In genomic region chr6:16198061-16198705, GRCh38 we compare ENCODE assay signal across 3 cellular contexts.
TF ChIP-seq lines count a peak whose summit lies in the region.

No MANE protein-coding gene starts in this region.

TF ChIP-seq in GM23338, 12 proteins besides CTCF, POLR2A, EP300 and RAD21 (continues in another document):
- TF ChIP-seq ETS1 (IDR thresholded peaks at IDR 0.05) (no peak), ZNF331 (CRISPR knock-in tag; IDR thresholded peaks at IDR 0.05; ENCODE audit: low read depth) (no peak), ZNF462 (CRISPR knock-in tag; IDR thresholded peaks at IDR 0.05) (no peak), JUNB (IDR thresholded peaks at IDR 0.05; ENCODE audit: unreplicated experiment) (no peak), CREB1 (CRISPR knock-in tag; IDR thresholded peaks at IDR 0.05; ENCODE audit: low read depth) (no peak)

TF ChIP-seq in HEK293, 187 proteins besides CTCF, POLR2A, EP300 and RAD21:
- no peak for TF ChIP-seq GFI1B (tag by site-specific recombination; IDR thresholded peaks at IDR 0.05)
- TF ChIP-seq ZNF292 (tag by site-specific recombination; IDR thresholded peaks at IDR 0.05; ENCODE audit: borderline replicate concordance, low read depth): no peak
- no peak for TF ChIP-seq ZNF571 (tag by site-specific recombination; IDR thresholded peaks at IDR 0.05)
- TF ChIP-seq ZNF202 (tag by site-specific recombination; IDR thresholded peaks at IDR 0.05; ENCODE audit: borderline replicate concordance): peak; percentile 17; the same call in 1 of the 2 replicates
- no peak for TF ChIP-seq SALL2 (tag by site-specific recombination; IDR thresholded peaks at IDR 0.05; ENCODE audit: borderline replicate concordance)
- no peak for TF ChIP-seq ZSCAN5A (tag by site-specific recombination; IDR thresholded peaks at IDR 0.05)
- no peak for TF ChIP-seq ZNF548 (tag by site-specific recombination; IDR thresholded peaks at IDR 0.05)

TF ChIP-seq in K562, 482 proteins besides CTCF, POLR2A, EP300 and RAD21:
- TF ChIP-seq ZBTB33 (CRISPR knock-in tag; IDR thresholded peaks at IDR 0.05) (peak; percentile 69; the same call in 1 of the 2 replicates), ZNF124 (CRISPR knock-in tag; IDR thresholded peaks at IDR 0.05) (no peak)
